In genomic region chr17:7250655-7251329, GRCh38 we compare ENCODE assay signal across 8 cellular contexts. TPM values are rescaled to one million over a fixed set of nuclear protein-coding genes. Genes with fewer than 3 reads are reported as not detected.
DNase-seq lines count a peak whose midpoint lies in the region; ATAC-seq and TF ChIP-seq lines count a peak whose summit lies in the region.

No MANE protein-coding gene starts in this region.

- peaks cover 0 to 40% (median 5%) of the 10 kb centered on the region in 3 donors for H3K36me3 Mint-ChIP-seq in naive thymus-derived CD8-positive, alpha-beta T cell

- peak overlapping the region; percentile 90 for H3K27ac ChIP-seq in BLaER1

- H3K27me3 ChIP-seq in BLaER1 = no peaks in the 10 kb centered on the region

- no peak for TF ChIP-seq CTCF in LNCaP clone FGC (IDR thresholded peaks at IDR 0.05; ENCODE audit: control insufficient read depth, extremely low read depth, insufficient read depth)

- no peaks in the 10 kb centered on the region for H3K27me3 Mint-ChIP-seq in naive thymus-derived CD8-positive, alpha-beta T cell

- peak overlapping the region; percentile 94 for H3K9ac ChIP-seq in BLaER1

- peak overlapping the region; percentile 99 for H3K4me2 ChIP-seq in BLaER1

- peaks cover 41% of the 10 kb centered on the region for H3K36me3 ChIP-seq in BLaER1

- H3K9me3 ChIP-seq in BLaER1 = no peaks in the 10 kb centered on the region

- no peaks in the 10 kb centered on the region for H3K9me3 Mint-ChIP-seq in naive thymus-derived CD8-positive, alpha-beta T cell

- peaks cover 52% of the 10 kb centered on the region for H4K20me1 ChIP-seq in BLaER1

- POLR2A ChIA-PET in naive thymus-derived CD8-positive, alpha-beta T cell (lab: Charles Lee) = interaction anchor here (0.7 to 5.6 kb wide), 9 partner anchors 9 to 437 kb away, joined by 3 to 89 read pairs (median 4); partner anchors contain the start of genes ACADVL, DLG4, DVL2 and GABARAP

- no peak for ATAC-seq in naive thymus-derived CD8-positive, alpha-beta T cell
- no peak for ATAC-seq in GM18520 (IDR thresholded peaks at IDR 0.05; ENCODE audit: unreplicated experiment)

- peaks cover 35% of the 10 kb centered on the region for H3K4me1 ChIP-seq in BLaER1

- peak overlapping the region; percentile 86 to 97 (median 94) for H3K27ac Mint-ChIP-seq in naive thymus-derived CD8-positive, alpha-beta T cell

- DNase-seq in LNCaP clone FGC (ENCODE audit: low read depth) (no peak), dermis blood vessel endothelial cell (peak; percentile 60), NCI-H1092 treated with DMSO at 0.1 percent for 48 hours (lab: John Stamatoyannopoulos, UW) (no peak), amygdala (lab: John Stamatoyannopoulos, UW) (no peak), NCI-H2196 (lab: John Stamatoyannopoulos, UW; ENCODE audit: unreplicated experiment) (no peak)
- DNase-seq in naive thymus-derived CD8-positive, alpha-beta T cell = peak in 2 of 10 donors; percentile 43

- H3K4me3 ChIP-seq in BLaER1 (peak overlapping the region; percentile 81), LNCaP clone FGC (ENCODE audit: low read depth, low read length) (peak overlapping the region; percentile 92)

- H3K4me1 Mint-ChIP-seq in naive thymus-derived CD8-positive, alpha-beta T cell = peaks cover 21 to 53% (median 51%) of the 10 kb centered on the region in 4 donors

- peak overlapping the region; percentile 90 to 96 (median 94) for H3K4me3 Mint-ChIP-seq in naive thymus-derived CD8-positive, alpha-beta T cell

RNA-seq across cellular contexts. Expression of gene CTDNEP1, which starts 0.7 kb away (rescaled TPM):
- total RNA-seq in dermis blood vessel endothelial cell = 25.2 and 56.5 TPM in 2 replicates
- total RNA-seq in naive thymus-derived CD8-positive, alpha-beta T cell = 100 to 1,000 TPM; 138 to 142 TPM
- 10 to 100 TPM; 33.6 to 42.3 (median 39.7) TPM for polyA plus RNA-seq in naive thymus-derived CD8-positive, alpha-beta T cell

RNA-seq across cellular contexts. Expression of gene ELP5, which starts 1.2 kb away (rescaled TPM):
- total RNA-seq in dermis blood vessel endothelial cell = 33.0 and 52.2 TPM in 2 replicates
- 10 to 100 TPM; 35.1 to 36.1 TPM for total RNA-seq in naive thymus-derived CD8-positive, alpha-beta T cell
- 10 to 100 TPM; 55.5 to 94.0 (median 70.8) TPM for polyA plus RNA-seq in naive thymus-derived CD8-positive, alpha-beta T cell

RNA-seq across cellular contexts. Expression of gene GABARAP, which starts 8.5 kb away (rescaled TPM):
- total RNA-seq in dermis blood vessel endothelial cell = 148 and 196 TPM in 2 replicates
- 100 to 1,000 TPM; 268 to 280 TPM for total RNA-seq in naive thymus-derived CD8-positive, alpha-beta T cell
- polyA plus RNA-seq in naive thymus-derived CD8-positive, alpha-beta T cell = 100 to 1,000 TPM; 799 to 964 (median 817) TPM

RNA-seq across cellular contexts. Expression of gene CLDN7, which starts 11.5 kb away (rescaled TPM):
- total RNA-seq in dermis blood vessel endothelial cell = 2.4 and 5.3 TPM in 2 replicates
- total RNA-seq in naive thymus-derived CD8-positive, alpha-beta T cell = 1 to 10 TPM; 4.2 to 7.4 TPM
- polyA plus RNA-seq in naive thymus-derived CD8-positive, alpha-beta T cell = 1 to 10 TPM; 5.7 to 8.6 (median 7.1) TPM

RNA-seq across cellular contexts. Expression of gene PHF23, which starts 11.5 kb away (rescaled TPM):
- 41.4 and 42.8 TPM in 2 replicates for total RNA-seq in dermis blood vessel endothelial cell
- 10 to 100 TPM; 49.9 to 53.9 TPM for total RNA-seq in naive thymus-derived CD8-positive, alpha-beta T cell
- polyA plus RNA-seq in naive thymus-derived CD8-positive, alpha-beta T cell = 10 to 100 TPM; 18.1 to 35.7 (median 22.2) TPM
